ENCODE assay signal across 24 cellular contexts in genomic region chr7:1151156-1151555, GRCh38. TPM values are rescaled to one million over a fixed set of nuclear protein-coding genes. Genes with fewer than 3 reads are reported as not detected.
DNase-seq lines count a peak whose midpoint lies in the region; ATAC-seq, FAIRE-seq and TF ChIP-seq lines count a peak whose summit lies in the region.
"Had no signal": no experiment of that assay in that cellular context is flagged by ENCODE, and none has a peak within 500 bp of the region (broad histone marks: within the 10 kb centered on the region; RNA-seq: fewer than 3 reads in every experiment).

No MANE protein-coding gene starts in this region.

- RAD21 ChIA-PET in GM12878 (lab: Charles Lee; ENCODE audit: unreplicated experiment) = interaction anchor here (0.8 to 1.4 kb wide), 9 partner anchors 8 to 66 kb away, joined by 3 to 5 read pairs (median 4); no protein-coding TSS in a partner anchor

- BruUV-seq in HepG2 (replicated peaks; lab: Mats Ljungman, UMichigan) = no TSS peak
- no TSS peak for BruUV-seq in GM12878 (replicated peaks; lab: Mats Ljungman, UMichigan)

- TF ChIP-seq CTCF in HepG2 (CRISPR knock-in tag; IDR thresholded peaks at IDR 0.05) (no peak), right lobe of liver (IDR thresholded peaks at IDR 0.05) (no peak), GM12878 (IDR thresholded peaks at IDR 0.05 in 2 of 3, conservative IDR thresholded peaks at IDR 0.05 in 1 of 3; ENCODE audit: control insufficient read depth in 2 of 3, extremely low read depth in 1 of 3, insufficient read depth in 1 of 3, low read depth in 3 of 3, low read length in 3 of 3) (no peak), Peyer's patch (IDR thresholded peaks at IDR 0.05) (no peak)

- H2AFZ ChIP-seq in HepG2 (ENCODE audit: low read length) (no peak overlapping the region), GM12878 (ENCODE audit: control insufficient read depth, low read depth, low read length) (no peak overlapping the region)
- H2AFZ ChIP-seq: GM23338 had no signal

- ATAC-seq in HepG2 (no peak), right lobe of liver (no peak), GM12878 (peak; percentile 19; the same call in 1 of the 3 replicates)
- ATAC-seq: CD8-positive, alpha-beta T cell; GM23338 had no signal

- intact Hi-C loops in HepG2 (cut with micrococcal nuclease; ENCODE audit: unreplicated experiment) (no loop called here), right lobe of liver (cut with DNase I) (no loop called here), GM12878 (cut with micrococcal nuclease; ENCODE audit: unreplicated experiment) (no loop called here), posterior vena cava (cut with DNase I) (no loop called here)

- WGBS in HepG2 (ENCODE audit: low lambda C conversion rate) = 92% methylated on average over 11 of the region's 13 CpGs
- WGBS in right lobe of liver (ENCODE audit: insufficient coverage, low coverage, low lambda C conversion rate, missing lambda C conversion rate) = 52% methylated on average over 3 of the region's 13 CpGs
- 92% methylated on average over 13 of the region's 13 CpGs for WGBS in GM12878 (ENCODE audit: insufficient coverage, insufficient replicate concordance, low lambda C conversion rate, missing lambda C conversion rate)

- no peak overlapping the region for H3K4me2 ChIP-seq in HepG2 (ENCODE audit: low read depth, low read length)
- no peak overlapping the region for H3K4me2 ChIP-seq in GM12878 (ENCODE audit: control insufficient read depth, insufficient read depth)
- H3K4me2 ChIP-seq: GM23338 had no signal

- H4K20me1 ChIP-seq in HepG2 (ENCODE audit: insufficient read depth, low read length) (no peaks in the 10 kb centered on the region), GM12878 (ENCODE audit: control insufficient read depth, insufficient read depth) (no peaks in the 10 kb centered on the region)

- H3K4me3 ChIP-seq in HepG2 (replicated peaks in 1 of 3; ENCODE audit: insufficient read depth in 1 of 3, low read depth in 2 of 3, low read length in 3 of 3) (no peak overlapping the region), right lobe of liver (no peak overlapping the region), GM12878 (no peak overlapping the region), Peyer's patch (no peak overlapping the region)
- H3K4me3 ChIP-seq: GM23338, HAP-1, SK-N-MC had no signal

- H3K27ac ChIP-seq in HepG2 (ENCODE audit: extremely low read length, insufficient read depth, low read length) (no peak overlapping the region), right lobe of liver (no peak overlapping the region), GM12878 (ENCODE audit: control insufficient read depth, insufficient read depth) (peak overlapping the region; percentile 58; the same call in 1 of the 2 replicates), Peyer's patch (no peak overlapping the region)
- H3K27ac ChIP-seq: C4-2B, SK-N-MC had no signal

- CTCF ChIA-PET in HepG2 (lab: Yijun Ruan, JAX; ENCODE audit: low intra/inter-chr PET ratio, low total read pairs) (no interaction called here), GM12878 (lab: Yijun Ruan, JAX) (interaction anchor here (0.5 to 1.5 kb wide), 4 partner anchors 7 to 179 kb away, joined by 3 to 5 read pairs (median 3); no protein-coding TSS in a partner anchor)

- no peak for TF ChIP-seq EP300 in HepG2 (IDR thresholded peaks at IDR 0.05; ENCODE audit: low read depth in 2 of 2, low read length in 2 of 2)
- TF ChIP-seq EP300 in HepG2 (CRISPR knock-in tag; IDR thresholded peaks at IDR 0.05; ENCODE audit: borderline replicate concordance) = no peak
- no peak for TF ChIP-seq EP300 in GM12878 (IDR thresholded peaks at IDR 0.05; ENCODE audit: borderline replicate concordance in 1 of 2, control insufficient read depth in 1 of 2, low read depth in 2 of 2, low read length in 2 of 2)

- FAIRE-seq in HepG2 (lab: Jason Lieb, UNC) (no peak), GM12878 (lab: Jason Lieb, UNC) (no peak), H54 (lab: Jason Lieb, UNC) (no peak)
- FAIRE-seq: G401.6 had no signal

- H3K36me3 ChIP-seq in HepG2 (replicated peaks in 1 of 2; ENCODE audit: control insufficient read depth in 1 of 2, insufficient read depth in 2 of 2, low read length in 2 of 2) (peaks cover 39 to 57% of the 10 kb centered on the region in 2 experiments), right lobe of liver (peaks cover 0 to 53% (median 30%) of the 10 kb centered on the region in 4 donors), GM12878 (ENCODE audit: control insufficient read depth in 2 of 2, insufficient read depth in 2 of 2, low read length in 1 of 2) (peaks cover 15 to 19% of the 10 kb centered on the region in 2 experiments), Peyer's patch (peaks cover 0 to 61% (median 0%) of the 10 kb centered on the region in 3 donors)

- H3K79me2 ChIP-seq in HepG2 (ENCODE audit: insufficient read depth, low read length) (peaks cover 18% of the 10 kb centered on the region), GM12878 (ENCODE audit: control insufficient read depth, insufficient read depth, low read length) (no peaks in the 10 kb centered on the region)

- H3K27me3 ChIP-seq in HepG2 (ENCODE audit: control insufficient read depth in 1 of 2, insufficient read depth in 2 of 2, low read length in 2 of 2) (no peaks in the 10 kb centered on the region), right lobe of liver (no peaks in the 10 kb centered on the region), GM12878 (replicated peaks in 1 of 2; ENCODE audit: control insufficient read depth in 2 of 2, insufficient read depth in 2 of 2, low read length in 1 of 2) (no peaks in the 10 kb centered on the region), Peyer's patch (no peaks in the 10 kb centered on the region)

- POLR2A ChIA-PET in HepG2 (lab: Yijun Ruan, JAX) = interaction anchor here (1.2 to 1.9 kb wide), 2 partner anchors 12 to 59 kb away, joined by 4 to 5 read pairs; no protein-coding TSS in a partner anchor
- POLR2A ChIA-PET in GM12878 (lab: Charles Lee) = interaction anchor here (0.9 to 1.5 kb wide), 5 partner anchors 9 to 16 kb away, joined by 3 to 6 read pairs (median 4); partner anchors contain the start of gene ZFAND2A

- H3K4me1 ChIP-seq in HepG2 (ENCODE audit: insufficient read depth, low read length) = peaks cover 31% of the 10 kb centered on the region
- H3K4me1 ChIP-seq in right lobe of liver = peaks cover 0 to 18% (median 6%) of the 10 kb centered on the region in 4 donors
- H3K4me1 ChIP-seq in GM12878 (ENCODE audit: control insufficient read depth, insufficient read depth, low read length) = peaks cover 7% of the 10 kb centered on the region
- H3K4me1 ChIP-seq in Peyer's patch = no peaks in the 10 kb centered on the region
- H3K4me1 ChIP-seq: Caco-2, HAP-1 had no signal

- in situ Hi-C loops in HepG2 (cut with HindIII; ENCODE audit: extremely low pct_ligation_motif_present, low pct_unique_long_range_greater_than_20kb) = no loop called here
- in situ Hi-C loops in GM12878 (cut with MboI) = no loop called here

- no peaks in the 10 kb centered on the region for H3K9me3 ChIP-seq in HepG2 (ENCODE audit: low read length)
- no peaks in the 10 kb centered on the region for H3K9me3 ChIP-seq in right lobe of liver
- no peaks in the 10 kb centered on the region for H3K9me3 ChIP-seq in GM12878 (replicated peaks; ENCODE audit: control insufficient read depth, insufficient read depth, low read length)
- no peaks in the 10 kb centered on the region for H3K9me3 ChIP-seq in Peyer's patch
- H3K9me3 ChIP-seq: Caco-2, HAP-1 had no signal

- SMC1A ChIA-PET in GM12878 (lab: Charles Lee; ENCODE audit: uncharacterized antibody, unreplicated experiment) = interaction anchor here (0.9 to 1.7 kb wide), 5 partner anchors 11 to 158 kb away, joined by 3 to 6 read pairs (median 3); no protein-coding TSS in a partner anchor

- TF ChIP-seq POLR2A in HepG2 (IDR thresholded peaks at IDR 0.05; ENCODE audit: insufficient read depth in 1 of 2, low read depth in 2 of 2, low read length in 2 of 2) (peak in 1 of 2 experiments; percentile 31; a peak in 1 of 4 replicates), right lobe of liver (IDR thresholded peaks at IDR 0.05) (no peak), GM12878 (IDR thresholded peaks at IDR 0.05; ENCODE audit: low read depth, low read length) (0 out of 2 replicates have a peak, but pooled peaks have one; percentile 18), Peyer's patch (IDR thresholded peaks at IDR 0.05) (no peak), H54 (IDR thresholded peaks at IDR 0.05; ENCODE audit: low read depth, low read length) (no peak)

- H3K9ac ChIP-seq in HepG2 (ENCODE audit: insufficient read depth, low read depth, low read length) = no peak overlapping the region
- no peak overlapping the region for H3K9ac ChIP-seq in GM12878 (ENCODE audit: control insufficient read depth, insufficient read depth, low read length)

- no peak for TF ChIP-seq RAD21 in HepG2 (CRISPR knock-in tag; IDR thresholded peaks at IDR 0.05)
- TF ChIP-seq RAD21 in GM12878 (IDR thresholded peaks at IDR 0.05; ENCODE audit: insufficient read depth, low read depth, low read length) = no peak

- DNase-seq in HepG2 (ENCODE audit: low spot score) = no peak
- DNase-seq in right lobe of liver = no peak
- DNase-seq in GM12878 (ENCODE audit: low read depth, low spot score) = no peak
- DNase-seq in posterior vena cava (ENCODE audit: low spot score) = peak; percentile 76
- no peak for DNase-seq in Peyer's patch
- no peak for DNase-seq in H54 (ENCODE audit: insufficient read length, low spot score)
- DNase-seq in NCI-H524 treated with DMSO at 0.1 percent for 48 hours (lab: John Stamatoyannopoulos, UW) = no peak
- DNase-seq: Caco-2; CD8-positive, alpha-beta T cell; HFFc6; KBM-7; MV-4-11; NCI-H1105 treated with DMSO at 0.1 percent for 48 hours; NCI-H146; NCI-H1930; NCI-H2107; NCI-H446 treated with DMSO at 0.1 percent for 48 hours; NCI-H526 treated with DMSO at 0.1 percent for 48 hours; SIG-M5 had no signal

RNA-seq across cellular contexts. Expression of gene ZFAND2A, which starts 8.8 kb away (rescaled TPM):
- total RNA-seq in HepG2 (2016; rRNA removed; fragmentation: Illumina TruSeq; extraction: Trizol) = 140 and 171 TPM in 2 replicates
- total RNA-seq in HepG2 (2016; cell fraction: cytosol; rRNA removed; fragmentation: Illumina TruSeq; extraction: Trizol; ENCODE audit: low read depth) = 81.0 and 93.7 TPM in 2 replicates
- total RNA-seq in HepG2 (2016; cell fraction: insoluble cytoplasmic fraction; rRNA removed; fragmentation: Illumina TruSeq; extraction: Trizol) = 144 and 177 TPM in 2 replicates
- total RNA-seq in HepG2 (2016; cell fraction: membrane; rRNA removed; fragmentation: Illumina TruSeq; extraction: Trizol) = 105 and 123 TPM in 2 replicates
- 76.5 and 85.9 TPM in 2 replicates for total RNA-seq in HepG2 (2016; cell fraction: nucleus; rRNA removed; fragmentation: Illumina TruSeq; extraction: Trizol)
- 153 and 155 TPM in 2 replicates for polyA plus RNA-seq in HepG2 (2011; rRNA removed)
- polyA plus RNA-seq in HepG2 (2011; cell fraction: cytosol; rRNA removed) = 116 and 139 TPM in 2 replicates
- 105 and 133 TPM in 2 replicates for polyA plus RNA-seq in HepG2 (2011; cell fraction: nucleus; rRNA removed)
- 91.5 and 117 TPM in 2 replicates for polyA plus RNA-seq in HepG2 (2012)
- polyA plus RNA-seq in HepG2 (2016; cell fraction: cytosol; fragmentation: Illumina TruSeq; extraction: Trizol; ENCODE audit: low read depth) = 71.0 and 75.6 TPM in 2 replicates
- 158 and 167 TPM in 2 replicates for polyA plus RNA-seq in HepG2 (2016; cell fraction: insoluble cytoplasmic fraction; fragmentation: Illumina TruSeq; extraction: Trizol; ENCODE audit: low read depth)
- 89.5 and 100 TPM in 2 replicates for polyA plus RNA-seq in HepG2 (2016; cell fraction: membrane; fragmentation: Illumina TruSeq; extraction: Trizol; ENCODE audit: low read depth)
- polyA plus RNA-seq in HepG2 (2016; cell fraction: nucleus; fragmentation: Illumina TruSeq; extraction: Trizol; ENCODE audit: insufficient read depth, low read depth) = 146 and 157 TPM in 2 replicates
- polyA minus RNA-seq in HepG2 (2011; rRNA and poly(A)+ RNA removed; ENCODE audit: low replicate concordance) = 24.9 and 155 TPM in 2 replicates
- 40.2 and 55.3 TPM in 2 replicates for polyA minus RNA-seq in HepG2 (2011; cell fraction: cytosol; rRNA and poly(A)+ RNA removed)
- polyA minus RNA-seq in HepG2 (2011; cell fraction: nucleus; rRNA and poly(A)+ RNA removed) = 50.2 and 66.8 TPM in 2 replicates
- 10 to 100 TPM; 24.3 to 43.1 (median 31.8) TPM for total RNA-seq in right lobe of liver
- total RNA-seq in GM12878 (2013; cell fraction: nucleolus; rRNA removed) = 22.3 and 26.6 TPM in 2 replicates
- 15.4 and 19.4 TPM in 2 replicates for total RNA-seq in GM12878 (2014; rRNA removed)
- 16.0 and 17.6 TPM in 2 replicates for total RNA-seq in GM12878 (2014; rRNA removed; fragmentation: Illumina TruSeq; extraction: Trizol)
- 14.8 and 16.7 TPM in 2 replicates for total RNA-seq in GM12878 (2021)
- 28.4 TPM for polyA plus RNA-seq in GM12878 (2011; ENCODE audit: low read depth)
- polyA plus RNA-seq in GM12878 (2011; rRNA removed) = 30.8 and 32.5 TPM in 2 replicates
- 27.5 TPM in 2 replicates for polyA plus RNA-seq in GM12878 (2011; cell fraction: cytosol; rRNA removed)
- polyA plus RNA-seq in GM12878 (2011; cell fraction: nucleus; rRNA removed) = 22.1 and 26.6 TPM in 2 replicates
- polyA plus RNA-seq in GM12878 (2012) = 28.4 and 35.3 TPM in 2 replicates
- 14.1 and 17.2 TPM in 2 replicates for polyA plus RNA-seq in GM12878 (2014; fragmentation: Illumina TruSeq; extraction: Trizol)
- polyA plus RNA-seq in GM12878 (2014; fragmentation: Nextera tagmentation; extraction: Ambion mirVana) = 10 to 100 TPM; 34.9 to 39.9 TPM
- polyA plus RNA-seq in GM12878 (2014; rRNA removed) = 19.8 and 23.1 TPM in 2 replicates
- polyA plus RNA-seq in GM12878 (2016; fragmentation: Nextera tagmentation; extraction: Ambion mirVana) = 10 to 100 TPM; 21.7 to 23.1 TPM
- 12.7 and 16.2 TPM in 2 replicates for polyA minus RNA-seq in GM12878 (2011; rRNA and poly(A)+ RNA removed)
- polyA minus RNA-seq in GM12878 (2011; cell fraction: cytosol; rRNA and poly(A)+ RNA removed) = 5.8 and 9.6 TPM in 2 replicates
- polyA minus RNA-seq in GM12878 (2011; cell fraction: nucleus; rRNA and poly(A)+ RNA removed) = 15.6 and 20.4 TPM in 2 replicates
- 10 to 100 TPM; 22.6 to 30.9 TPM for total RNA-seq in posterior vena cava
- total RNA-seq in Peyer's patch = 10 to 100 TPM; 16.0 to 30.5 (median 24.8) TPM

Comparison
In these comparisons a context has a peak if more than half of its experiments do, and no peak if none do; other contexts are left out.
1. Of the 75 proteins assayed by ChIP-seq in both HepG2 and GM12878: peak only in HepG2: ZNF687; only in GM12878: POLR2AphosphoS5; in both: none; in neither: 72; mixed calls (peak in some experiments, not most) for 1.